18 cellular contexts compared by ENCODE assay signal in genomic region chr5:179294891-179295777, GRCh38. TPM values are rescaled to one million over a fixed set of nuclear protein-coding genes. Genes with fewer than 3 reads are reported as not detected.
DNase-seq lines count a peak whose midpoint lies in the region; ATAC-seq and TF ChIP-seq lines count a peak whose summit lies in the region.
"Had no signal": no experiment of that assay in that cellular context is flagged by ENCODE, and none has a peak within 500 bp of the region (broad histone marks: within the 10 kb centered on the region; RNA-seq: fewer than 3 reads in every experiment).

No MANE protein-coding gene starts in this region.

- H3K4me1 ChIP-seq in adipocyte (ENCODE audit: control insufficient read depth, insufficient read depth, low read length) = peaks cover 82% of the 10 kb centered on the region
- peaks cover 0 to 25% (median 21%) of the 10 kb centered on the region in 4 donors for H3K4me1 ChIP-seq in sigmoid colon

- H3K9me3 ChIP-seq in adipocyte (ENCODE audit: control insufficient read depth, low read length) (no peaks in the 10 kb centered on the region), sigmoid colon (no peaks in the 10 kb centered on the region)

- H3K27me3 ChIP-seq in adipocyte (replicated peaks; ENCODE audit: control insufficient read depth, insufficient read depth, low read length) (no peaks in the 10 kb centered on the region), sigmoid colon (no peaks in the 10 kb centered on the region)

- peak overlapping the region; percentile 25 for H3K9ac ChIP-seq in adipocyte (ENCODE audit: low read length)

- peak in 1 of 4 donors; percentile 9 for TF ChIP-seq EP300 in sigmoid colon (IDR thresholded peaks at IDR 0.05)

- 75 to 78% methylated on average over 19 of the region's 19 CpGs for WGBS in sigmoid colon, 2 donors

- intact Hi-C loops in left cardiac atrium (cut with DNase I) = no loop called here
- intact Hi-C loops in sigmoid colon (cut with DNase I) = no loop called here

- DNase-seq in EH (ENCODE audit: low read depth) = peak; percentile 87
- DNase-seq in adipocyte (ENCODE audit: low read depth) = no peak
- DNase-seq in left cardiac atrium = peak; percentile 54
- peak; percentile 83 for DNase-seq in sigmoid colon
- no peak for DNase-seq in UCSD-AML1 (lab: John Stamatoyannopoulos, UW; ENCODE audit: unreplicated experiment)
- DNase-seq in hepatic stellate cell (ENCODE audit: low spot score) = no peak
- DNase-seq in NCI-H1417 treated with DMSO at 0.1 percent for 48 hours (lab: John Stamatoyannopoulos, UW) = no peak
- DNase-seq: activated CD4-positive, alpha-beta T cell treated with anti-CD3 and anti-CD28 coated beads, Interleukin-2, amount 50 U/mL, for 4 hours; CD4-positive, alpha-beta memory T cell; NCI-H1048; NCI-H524 treated with DMSO at 0.1 percent for 48 hours; stimulated activated CD4-positive, alpha-beta T cell treated with anti-CD3 and anti-CD28 coated beads, Interleukin-4, amount 100 ng/mL, for 1 hour; T-helper 9 cell had no signal

- TF ChIP-seq CTCF in sigmoid colon (IDR thresholded peaks at IDR 0.05) = peak in 1 of 4 experiments; percentile 29

- ATAC-seq in left cardiac atrium (peak; percentile 45 to 46), HG02759 (IDR thresholded peaks at IDR 0.05; ENCODE audit: unreplicated experiment) (no peak)
- ATAC-seq: stimulated activated memory B cell treated with anti-CD40 and anti-IgM and Interleukin-4, amounts not matched to agents 10 μg/mL and 1 μg/mL and 100 μg/mL, for 72 hours had no signal

- H3K27ac ChIP-seq in sigmoid colon = peak overlapping the region in 3 of 4 donors; percentile 35 to 72 (median 65)

- H3K4me3 ChIP-seq in adipocyte (ENCODE audit: low read length) = no peak overlapping the region
- no peak overlapping the region for H3K4me3 ChIP-seq in sigmoid colon

- no peak for TF ChIP-seq POLR2A in sigmoid colon (IDR thresholded peaks at IDR 0.05)

- peaks cover 4% of the 10 kb centered on the region for H3K36me3 ChIP-seq in adipocyte (ENCODE audit: control insufficient read depth, insufficient read depth, low read length, severe bottlenecking)
- H3K36me3 ChIP-seq in sigmoid colon = no peaks in the 10 kb centered on the region

RNA-seq across cellular contexts. Expression of gene ADAMTS2, which starts 50.1 kb away (rescaled TPM):
- 10 to 100 TPM; 15.0 to 22.7 TPM for total RNA-seq in left cardiac atrium
- 10 to 100 TPM in 3 of 4 donors, 1 to 10 TPM in 1; 9.2 to 33.2 (median 14.6) TPM for total RNA-seq in sigmoid colon
- 1 to 10 TPM in 2 of 3 donors, under 1 TPM in 1; 0.69 to 5.9 (median 1.2) TPM for polyA plus RNA-seq in sigmoid colon
- total RNA-seq: activated T-helper 2 cell treated with anti-CD3 and anti-CD28 coated beads, Interferon-gamma antibody, Interleukin-2, Interleukin-4, amounts not matched to agents 10 μg/mL and 5 μg/mL and 100 μg/mL, durations not matched to agents 14 hours and 24 hours and 36 hours; CD4-positive, alpha-beta memory T cell; endothelial cell of umbilical vein; pulmonary artery endothelial cell had no signal
- polyA plus RNA-seq: endothelial cell of umbilical vein had no signal

Comparison
In these comparisons a context has a peak if more than half of its experiments do, and no peak if none do; other contexts are left out.
1. DNase-seq: peak in EH (single experiment), left cardiac atrium (single experiment) and sigmoid colon (single experiment); none in adipocyte (single experiment), UCSD-AML1 (single experiment), hepatic stellate cell (single experiment) and NCI-H1417 treated with DMSO at 0.1 percent for 48 hours (single experiment).